1 cellular context compared by ENCODE assay signal in genomic region chr1:172532700-172533510, GRCh38.
TF ChIP-seq lines count a peak whose summit lies in the region.

Gene SUCO (plus strand): TSS chr1:172533150. CDS start chr1:172533436, 286 bp downstream.

TF ChIP-seq in HepG2, 621 proteins besides CTCF, POLR2A, EP300 and RAD21 (continued from another document and continues in another):
- TF ChIP-seq ZNF740 (CRISPR knock-in tag; IDR thresholded peaks at IDR 0.05) = peak; percentile 94
- no peak for TF ChIP-seq REL (CRISPR knock-in tag; conservative IDR thresholded peaks at IDR 0.05)
- TF ChIP-seq SOX5 (CRISPR knock-in tag; IDR thresholded peaks at IDR 0.05; ENCODE audit: borderline replicate concordance) = peak; percentile 32; the same call in 1 of the 2 replicates
- no peak for TF ChIP-seq PAWR (CRISPR knock-in tag; IDR thresholded peaks at IDR 0.05; ENCODE audit: borderline replicate concordance)
- TF ChIP-seq ZNF205 (CRISPR knock-in tag; IDR thresholded peaks at IDR 0.05) = no peak
- no peak for TF ChIP-seq FIP1L1 (IDR thresholded peaks at IDR 0.05; ENCODE audit: borderline replicate concordance, insufficient read depth, low read depth, low read length)
- TF ChIP-seq MAX (IDR thresholded peaks at IDR 0.05) = peak; percentile 24; the same call in 1 of the 2 replicates
- no peak for TF ChIP-seq PHB2 (IDR thresholded peaks at IDR 0.05; ENCODE audit: partially characterized antibody)
- no peak for TF ChIP-seq ZBTB8A (CRISPR knock-in tag; IDR thresholded peaks at IDR 0.05; ENCODE audit: borderline replicate concordance, low read depth)
- 0 out of 2 replicates have a peak, but pooled peaks have one; percentile 63 for TF ChIP-seq ZNF678 (CRISPR knock-in tag; IDR thresholded peaks at IDR 0.05)
- no peak for TF ChIP-seq TCF12 (IDR thresholded peaks at IDR 0.05)
- TF ChIP-seq TCF12 (CRISPR knock-in tag; IDR thresholded peaks at IDR 0.05) = no peak
- no peak; the same call in 1 of the 2 replicates for TF ChIP-seq RFXANK (CRISPR knock-in tag; IDR thresholded peaks at IDR 0.05)
- no peak for TF ChIP-seq CENPX (CRISPR knock-in tag; IDR thresholded peaks at IDR 0.05)
- no peak for TF ChIP-seq NFATC3 (CRISPR knock-in tag; IDR thresholded peaks at IDR 0.05)
- TF ChIP-seq ZNF280D (CRISPR knock-in tag; IDR thresholded peaks at IDR 0.05) = no peak
- TF ChIP-seq TP53 (CRISPR knock-in tag; conservative IDR thresholded peaks at IDR 0.05) = 0 out of 2 replicates have a peak, but pooled peaks have one; percentile 27
- TF ChIP-seq ZC3H13 (CRISPR knock-in tag; IDR thresholded peaks at IDR 0.05) = peak; percentile 21; the same call in 1 of the 2 replicates
- TF ChIP-seq HIC2 (CRISPR knock-in tag; IDR thresholded peaks at IDR 0.05; ENCODE audit: low read depth) = no peak
- TF ChIP-seq MTERF4 (CRISPR knock-in tag; IDR thresholded peaks at IDR 0.05) = no peak
- TF ChIP-seq THRA (CRISPR knock-in tag; IDR thresholded peaks at IDR 0.05; ENCODE audit: borderline replicate concordance) = no peak
- TF ChIP-seq HMGXB3 (CRISPR knock-in tag; IDR thresholded peaks at IDR 0.05; ENCODE audit: borderline replicate concordance) = peak; percentile 61; the same call in 1 of the 2 replicates
- TF ChIP-seq ZNF775 (CRISPR knock-in tag; IDR thresholded peaks at IDR 0.05; ENCODE audit: borderline replicate concordance) = no peak; the same call in 1 of the 2 replicates
- peak; percentile 57; the same call in 1 of the 2 replicates for TF ChIP-seq KAT8 (CRISPR knock-in tag; IDR thresholded peaks at IDR 0.05)
- TF ChIP-seq CHCHD3 (CRISPR knock-in tag; IDR thresholded peaks at IDR 0.05) = peak; percentile 55; the same call in 1 of the 2 replicates
- TF ChIP-seq ZNF234 (CRISPR knock-in tag; conservative IDR thresholded peaks at IDR 0.05) = no peak; the same call in 1 of the 2 replicates
- TF ChIP-seq LRRFIP1 (CRISPR knock-in tag; conservative IDR thresholded peaks at IDR 0.05) = no peak
- TF ChIP-seq ZSCAN20 (CRISPR knock-in tag; IDR thresholded peaks at IDR 0.05; ENCODE audit: borderline replicate concordance) = no peak
- TF ChIP-seq ZNF160 (CRISPR knock-in tag; IDR thresholded peaks at IDR 0.05) = 0 out of 2 replicates have a peak, but pooled peaks have one; percentile 14
- no peak for TF ChIP-seq BATF2 (CRISPR knock-in tag; IDR thresholded peaks at IDR 0.05)
- 0 out of 2 replicates have a peak, but pooled peaks have one; percentile 39 for TF ChIP-seq ZBTB2 (CRISPR knock-in tag; IDR thresholded peaks at IDR 0.05; ENCODE audit: low read depth)
- TF ChIP-seq ZNF343 (CRISPR knock-in tag; IDR thresholded peaks at IDR 0.05) = 0 out of 2 replicates have a peak, but pooled peaks have one; percentile 25
- TF ChIP-seq BCL3 (CRISPR knock-in tag; IDR thresholded peaks at IDR 0.05) = no peak
- no peak for TF ChIP-seq SRSF4 (IDR thresholded peaks at IDR 0.05; ENCODE audit: low read depth, low read length, poor library complexity, severe bottlenecking)
- no peak for TF ChIP-seq BRCA1 (CRISPR knock-in tag; IDR thresholded peaks at IDR 0.05)
- no peak for TF ChIP-seq SRF (IDR thresholded peaks at IDR 0.05; ENCODE audit: low read depth, low read length)
- no peak for TF ChIP-seq ZNF101 (CRISPR knock-in tag; IDR thresholded peaks at IDR 0.05; ENCODE audit: borderline replicate concordance, low read depth)
- no peak; the same call in 1 of the 2 replicates for TF ChIP-seq ZNF136 (CRISPR knock-in tag; IDR thresholded peaks at IDR 0.05; ENCODE audit: low read depth)
- no peak; the same call in 1 of the 2 replicates for TF ChIP-seq ZNF639 (CRISPR knock-in tag; conservative IDR thresholded peaks at IDR 0.05)
- TF ChIP-seq ZNF703 (CRISPR knock-in tag; IDR thresholded peaks at IDR 0.05; ENCODE audit: borderline replicate concordance) = no peak
